ENCODE assay signal across 8 cellular contexts in genomic region chr1:145985129-145985501, GRCh38. TPM values are rescaled to one million over a fixed set of nuclear protein-coding genes. Genes with fewer than 3 reads are reported as not detected.
DNase-seq lines count a peak whose midpoint lies in the region; ATAC-seq and TF ChIP-seq lines count a peak whose summit lies in the region.

No MANE protein-coding gene starts in this region.

- H3K4me3 ChIP-seq in right cardiac atrium (ENCODE audit: low read length) = peak overlapping the region; percentile 31
- H3K4me3 ChIP-seq in skeletal muscle tissue (ENCODE audit: low read length in 3 of 3) = peak overlapping the region; percentile 50 to 67 (median 52)

- H3K4me3 Mint-ChIP-seq in HFFc6 = peak overlapping the region; percentile 64
- H3K4me3 Mint-ChIP-seq in activated CD8-positive, alpha-beta T cell treated with anti-CD3 and anti-CD28 coated beads for 36 hours = peak overlapping the region; percentile 2

- H3K27ac Mint-ChIP-seq in HFFc6 = peak overlapping the region; percentile 89
- H3K27ac Mint-ChIP-seq in activated CD8-positive, alpha-beta T cell treated with anti-CD3 and anti-CD28 coated beads for 36 hours = peak overlapping the region; percentile 77

- 37% methylated on average over 2 of the region's 2 CpGs for WGBS in right cardiac atrium

- H3K4me1 ChIP-seq in right cardiac atrium (ENCODE audit: control insufficient read depth, insufficient read depth, low read length) = peaks cover 32% of the 10 kb centered on the region
- peaks cover 57 to 63% (median 63%) of the 10 kb centered on the region in 3 donors for H3K4me1 ChIP-seq in skeletal muscle tissue (ENCODE audit: control insufficient read depth in 3 of 3, insufficient read depth in 3 of 3, low read length in 3 of 3)

- H3K9me3 Mint-ChIP-seq in HFFc6 = no peaks in the 10 kb centered on the region
- peaks cover 4% of the 10 kb centered on the region for H3K9me3 Mint-ChIP-seq in activated CD8-positive, alpha-beta T cell treated with anti-CD3 and anti-CD28 coated beads for 36 hours

- no peaks in the 10 kb centered on the region for H3K27me3 Mint-ChIP-seq in HFFc6 (ENCODE audit: insufficient read depth)
- no peaks in the 10 kb centered on the region for H3K27me3 Mint-ChIP-seq in activated CD8-positive, alpha-beta T cell treated with anti-CD3 and anti-CD28 coated beads for 36 hours

- peaks cover 36% of the 10 kb centered on the region for H3K4me1 Mint-ChIP-seq in HFFc6 (ENCODE audit: low read depth)
- peaks cover 64% of the 10 kb centered on the region for H3K4me1 Mint-ChIP-seq in activated CD8-positive, alpha-beta T cell treated with anti-CD3 and anti-CD28 coated beads for 36 hours (ENCODE audit: low read depth)

- DNase-seq in HFFc6 = no peak
- DNase-seq in activated CD8-positive, alpha-beta T cell treated with anti-CD3 and anti-CD28 coated beads for 36 hours = no peak
- DNase-seq in right cardiac atrium = peak in 1 of 3 donors; percentile 20
- DNase-seq in GDM1 (lab: John Stamatoyannopoulos, UW) = no peak
- no peak for DNase-seq in stimulated activated CD4-positive, alpha-beta T cell treated with anti-CD3 and anti-CD28 coated beads, Interleukin-1b, Interleukin-23, amount 100 ng/mL, for 48 hours

- H3K36me3 ChIP-seq in skeletal muscle tissue (ENCODE audit: control insufficient read depth in 3 of 3, insufficient read depth in 3 of 3, low read length in 3 of 3) = no peaks in the 10 kb centered on the region

- TF ChIP-seq CTCF in HFFc6 (IDR thresholded peaks at IDR 0.05) = no peak
- no peak for TF ChIP-seq CTCF in activated CD8-positive, alpha-beta T cell treated with anti-CD3 and anti-CD28 coated beads for 36 hours (IDR thresholded peaks at IDR 0.05)

- peak overlapping the region; percentile 99 for H3K27ac ChIP-seq in right cardiac atrium (ENCODE audit: low read length)
- H3K27ac ChIP-seq in skeletal muscle tissue (ENCODE audit: low read depth, low read length) = peak overlapping the region; percentile 93

- POLR2A ChIA-PET in activated CD8-positive, alpha-beta T cell treated with anti-CD3 and anti-CD28 coated beads for 36 hours (lab: Charles Lee) = interaction anchor here (2.0 to 14.1 kb wide), 2 partner anchors 8 to 18 kb away, joined by 4 to 446 read pairs; partner anchors contain the start of gene TXNIP

- no peaks in the 10 kb centered on the region for H3K27me3 ChIP-seq in right cardiac atrium (ENCODE audit: control insufficient read depth, insufficient read depth)
- no peaks in the 10 kb centered on the region for H3K27me3 ChIP-seq in skeletal muscle tissue (ENCODE audit: control insufficient read depth in 3 of 3, insufficient read depth in 3 of 3, low read length in 3 of 3)

- peak overlapping the region; percentile 55 to 85 (median 73) for H3K9ac ChIP-seq in skeletal muscle tissue (ENCODE audit: low read depth in 1 of 3, low read length in 3 of 3)

- ATAC-seq in activated CD8-positive, alpha-beta T cell treated with anti-CD3 and anti-CD28 coated beads for 36 hours = no peak
- ATAC-seq in right cardiac atrium = peak in 1 of 2 donors; percentile 1
- no peak for ATAC-seq in HG03280 (IDR thresholded peaks at IDR 0.05; ENCODE audit: unreplicated experiment)
- no peak for ATAC-seq in GM19035 (IDR thresholded peaks at IDR 0.05; ENCODE audit: unreplicated experiment)

- CTCF ChIA-PET in activated CD8-positive, alpha-beta T cell treated with anti-CD3 and anti-CD28 coated beads for 36 hours (lab: Charles Lee) = interaction anchor here (0.8 kb wide), 1 partner anchor 22 kb away, joined by 4 read pairs; no protein-coding TSS in a partner anchor

- intact Hi-C loops in activated CD8-positive, alpha-beta T cell treated with anti-CD3 and anti-CD28 coated beads for 36 hours (cut with micrococcal nuclease) = no loop called here
- intact Hi-C loops in right cardiac atrium (cut with DNase I) = no loop called here

- H3K9me3 ChIP-seq in right cardiac atrium (ENCODE audit: control insufficient read depth, low read length) (no peaks in the 10 kb centered on the region), skeletal muscle tissue (ENCODE audit: control insufficient read depth in 3 of 3, low read length in 3 of 3) (no peaks in the 10 kb centered on the region)

- H3K36me3 Mint-ChIP-seq in HFFc6 (ENCODE audit: low read depth) = no peaks in the 10 kb centered on the region
- no peaks in the 10 kb centered on the region for H3K36me3 Mint-ChIP-seq in activated CD8-positive, alpha-beta T cell treated with anti-CD3 and anti-CD28 coated beads for 36 hours (ENCODE audit: low read depth)

RNA-seq across cellular contexts. Expression of gene TXNIP, which starts 11.3 kb away (rescaled TPM):
- total RNA-seq in HFFc6 (2021; fragmentation: NEBNext Ultra II Directional; extraction: Animal tissue kit (Norgen Biotek cat#: 25700)) = 10 to 100 TPM; 49.2 to 78.0 (median 59.5) TPM
- 100 to 1,000 TPM; 130 to 134 TPM for total RNA-seq in activated CD8-positive, alpha-beta T cell treated with anti-CD3 and anti-CD28 coated beads for 36 hours
- total RNA-seq in right cardiac atrium = 100 to 1,000 TPM; 548 to 806 (median 632) TPM
- 943 TPM for polyA plus RNA-seq in right cardiac atrium
- 536 TPM for total RNA-seq in skeletal muscle tissue

RNA-seq across cellular contexts. Expression of gene POLR3GL, which starts 20.6 kb away (rescaled TPM):
- 10 to 100 TPM; 23.5 to 29.3 (median 26.2) TPM for total RNA-seq in HFFc6 (2021; fragmentation: NEBNext Ultra II Directional; extraction: Animal tissue kit (Norgen Biotek cat#: 25700))
- total RNA-seq in activated CD8-positive, alpha-beta T cell treated with anti-CD3 and anti-CD28 coated beads for 36 hours = 10 to 100 TPM; 22.3 to 23.3 TPM
- total RNA-seq in right cardiac atrium (10 to 100 TPM; 51.4 to 54.4 (median 52.5) TPM), skeletal muscle tissue (17.7 TPM)
- polyA plus RNA-seq in right cardiac atrium = 94.7 TPM

RNA-seq across cellular contexts. Expression of gene ANKRD34A, which starts 20.7 kb away (rescaled TPM):
- 10 to 100 TPM in 3 of 6 experiments, 1 to 10 TPM in 3; 8.1 to 14.9 (median 10.2) TPM for total RNA-seq in HFFc6 (2021; fragmentation: NEBNext Ultra II Directional; extraction: Animal tissue kit (Norgen Biotek cat#: 25700))
- total RNA-seq in activated CD8-positive, alpha-beta T cell treated with anti-CD3 and anti-CD28 coated beads for 36 hours = 1 to 10 TPM; 6.6 to 7.7 TPM
- total RNA-seq in right cardiac atrium (1 to 10 TPM; 1.7 to 3.9 (median 3.7) TPM), skeletal muscle tissue (under 0.01 TPM)
- polyA plus RNA-seq in right cardiac atrium = 1.8 TPM

RNA-seq across cellular contexts. Expression of gene LIX1L, which starts 27.3 kb away (rescaled TPM):
- 10 to 100 TPM; 51.0 to 59.6 (median 56.1) TPM for total RNA-seq in HFFc6 (2021; fragmentation: NEBNext Ultra II Directional; extraction: Animal tissue kit (Norgen Biotek cat#: 25700))
- 10 to 100 TPM; 41.5 to 43.6 TPM for total RNA-seq in activated CD8-positive, alpha-beta T cell treated with anti-CD3 and anti-CD28 coated beads for 36 hours
- total RNA-seq in right cardiac atrium (10 to 100 TPM; 25.4 to 39.2 (median 28.4) TPM), skeletal muscle tissue (16.2 TPM)
- polyA plus RNA-seq in right cardiac atrium = 11.9 TPM

RNA-seq across cellular contexts. Expression of gene HJV, which starts 36.4 kb away (rescaled TPM):
- total RNA-seq in HFFc6 (2021; fragmentation: NEBNext Ultra II Directional; extraction: Animal tissue kit (Norgen Biotek cat#: 25700)) = not detected
- not detected for total RNA-seq in activated CD8-positive, alpha-beta T cell treated with anti-CD3 and anti-CD28 coated beads for 36 hours
- 100 to 1,000 TPM in 2 of 4 donors, 10 to 100 TPM in 2; 65.1 to 164 (median 97.1) TPM for total RNA-seq in right cardiac atrium
- 116 TPM for polyA plus RNA-seq in right cardiac atrium
- total RNA-seq in skeletal muscle tissue = 439 TPM
